1 cellular context compared by ENCODE assay signal in genomic region chr7:65307651-65308299, GRCh38.
TF ChIP-seq lines count a peak whose summit lies in the region.

No MANE protein-coding gene starts in this region.

TF ChIP-seq in HEK293, 187 proteins besides CTCF, POLR2A, EP300 and RAD21 (continued from another document):
- TF ChIP-seq PRDM10 (tag by site-specific recombination; IDR thresholded peaks at IDR 0.05) (peak; percentile 54; the same call in 1 of the 2 replicates), ZNF433 (tag by site-specific recombination; IDR thresholded peaks at IDR 0.05; ENCODE audit: low read depth) (no peak), OSR2 (tag by site-specific recombination; IDR thresholded peaks at IDR 0.05) (peak; percentile 85), KLF16 (tag by site-specific recombination; IDR thresholded peaks at IDR 0.05) (no peak), ZNF174 (tag by site-specific recombination; IDR thresholded peaks at IDR 0.05) (no peak), ZSCAN30 (tag by site-specific recombination; IDR thresholded peaks at IDR 0.05) (peak; percentile 75), ZNF654 (tag by site-specific recombination; IDR thresholded peaks at IDR 0.05; ENCODE audit: low read depth) (peak; percentile 89), ZNF830 (tag by site-specific recombination; IDR thresholded peaks at IDR 0.05; ENCODE audit: low read depth) (no peak)
